ENCODE assay signal across 10 cellular contexts in genomic region chr15:41561777-41562145, GRCh38. TPM values are rescaled to one million over a fixed set of nuclear protein-coding genes. Genes with fewer than 3 reads are reported as not detected.
DNase-seq lines count a peak whose midpoint lies in the region; ATAC-seq and TF ChIP-seq lines count a peak whose summit lies in the region.
"Had no signal": no experiment of that assay in that cellular context is flagged by ENCODE, and none has a peak within 500 bp of the region (broad histone marks: within the 10 kb centered on the region; RNA-seq: fewer than 3 reads in every experiment).

No MANE protein-coding gene starts in this region.

- H3K27me3 ChIP-seq in BLaER1 treated with 17β-estradiol and CSF1 and Interleukin-3, amounts not matched to agents 10 nM and 100 nM, result peaks cover 10 to 31% (median 24%) of the 10 kb centered on the region in 11 experiments; a peak in 21 of 22 replicates
- H3K27me3 ChIP-seq in trophoblast cell (ENCODE audit: insufficient read depth, low read length) (no peaks in the 10 kb centered on the region), foreskin keratinocyte (peaks cover 3% of the 10 kb centered on the region)

- no peak overlapping the region for H2BK12ac ChIP-seq in trophoblast cell (ENCODE audit: low read length)

- no peak for TF ChIP-seq CTCF in foreskin keratinocyte (conservative IDR thresholded peaks at IDR 0.05)

- H2BK120ac ChIP-seq in trophoblast cell (ENCODE audit: insufficient read depth, low read length, poor library complexity), result no peak overlapping the region

- peak overlapping the region in 9 of 11 experiments; percentile 3 to 99 (median 93); a peak in 17 of 22 replicates for H3K4me2 ChIP-seq in BLaER1 treated with 17β-estradiol and CSF1 and Interleukin-3, amounts not matched to agents 10 nM and 100 nM
- H3K4me2 ChIP-seq in trophoblast cell (ENCODE audit: low read length), result no peak overlapping the region

- DNase-seq in astrocyte of the hippocampus (ENCODE audit: low read depth, low spot score) (peak; percentile 76), left ventricle myocardium superior (peak; percentile 80), trophoblast cell (peak in 1 of 2 donors; percentile 7), foreskin keratinocyte (no peak), T-helper 2 cell (no peak)
- DNase-seq: DND-41, T1000 had no signal

- H3K27ac ChIP-seq in BLaER1 treated with 17β-estradiol and CSF1 and Interleukin-3, amounts not matched to agents 10 nM and 100 nM, result no peak overlapping the region
- no peak overlapping the region for H3K27ac ChIP-seq in trophoblast cell (ENCODE audit: low read depth, low read length)
- no peak overlapping the region for H3K27ac ChIP-seq in foreskin keratinocyte

- intact Hi-C loops in left ventricle myocardium superior (cut with micrococcal nuclease), result no loop called here

- no peak overlapping the region for H4K12ac ChIP-seq in trophoblast cell (ENCODE audit: low read depth, low read length)

- H2BK5ac ChIP-seq in trophoblast cell (ENCODE audit: low read depth, low read length, poor library complexity), result no peak overlapping the region

- ATAC-seq in left ventricle myocardium superior, result peak; percentile 62
- no peak for ATAC-seq in GM19328 (IDR thresholded peaks at IDR 0.05; ENCODE audit: unreplicated experiment)
- ATAC-seq in foreskin keratinocyte, result no peak
- no peak for ATAC-seq in HG03175 (IDR thresholded peaks at IDR 0.05; ENCODE audit: unreplicated experiment)

- no peak overlapping the region for H2AK5ac ChIP-seq in trophoblast cell (ENCODE audit: low read length)

- H3K79me2 ChIP-seq in trophoblast cell (ENCODE audit: control insufficient read depth, insufficient read depth, low read length, poor library complexity), result peaks cover 17% of the 10 kb centered on the region

- no peak overlapping the region for H2AFZ ChIP-seq in trophoblast cell (ENCODE audit: insufficient read depth, low read length, poor library complexity)

- no peak overlapping the region for H4K91ac ChIP-seq in trophoblast cell (ENCODE audit: low read depth, low read length)

- H3K4ac ChIP-seq in trophoblast cell (ENCODE audit: low read depth, low read length), result no peak overlapping the region

- peaks cover 18 to 62% (median 52%) of the 10 kb centered on the region in 10 experiments for H3K4me1 ChIP-seq in BLaER1 treated with 17β-estradiol and CSF1 and Interleukin-3, amounts not matched to agents 10 nM and 100 nM
- H3K4me1 ChIP-seq in trophoblast cell (ENCODE audit: control insufficient read depth in 1 of 2, insufficient read depth in 2 of 2, low read length in 2 of 2) (peaks cover 51 to 59% of the 10 kb centered on the region in 2 experiments), foreskin keratinocyte (peaks cover 7% of the 10 kb centered on the region)

- no peak overlapping the region for H3K4me3 ChIP-seq in BLaER1 treated with 17β-estradiol and CSF1 and Interleukin-3, amounts not matched to agents 10 nM and 100 nM
- H3K4me3 ChIP-seq in trophoblast cell (ENCODE audit: low read depth, low read length), result no peak overlapping the region

- H4K8ac ChIP-seq in trophoblast cell (ENCODE audit: low read depth, low read length), result no peak overlapping the region

- WGBS in trophoblast cell (ENCODE audit: extremely low coverage, insufficient coverage, insufficient read length), result no CpG with 5 or more reads among the region's 3 CpGs

- no peak overlapping the region for H3K14ac ChIP-seq in trophoblast cell (ENCODE audit: low read length)

- H3K9ac ChIP-seq in BLaER1 treated with 17β-estradiol and CSF1 and Interleukin-3, amounts not matched to agents 10 nM and 100 nM, result no peak overlapping the region
- no peak overlapping the region for H3K9ac ChIP-seq in trophoblast cell (ENCODE audit: low read length)

- peak overlapping the region; percentile 70 for H3K18ac ChIP-seq in trophoblast cell (ENCODE audit: low read length)

- peaks cover 36% of the 10 kb centered on the region for H3K79me1 ChIP-seq in trophoblast cell (ENCODE audit: low read length)

- peaks cover 0 to 6% (median 0%) of the 10 kb centered on the region in 11 experiments; a peak in 1 of 22 replicates for H3K36me3 ChIP-seq in BLaER1 treated with 17β-estradiol and CSF1 and Interleukin-3, amounts not matched to agents 10 nM and 100 nM
- H3K36me3 ChIP-seq in trophoblast cell (ENCODE audit: control insufficient read depth in 1 of 2, insufficient read depth in 2 of 2, low read length in 2 of 2), result peaks cover 39 to 42% of the 10 kb centered on the region in 2 experiments

- H4K20me1 ChIP-seq in BLaER1 treated with 17β-estradiol and CSF1 and Interleukin-3, amounts not matched to agents 10 nM and 100 nM, result peaks cover 0 to 29% (median 3%) of the 10 kb centered on the region in 11 experiments; a peak in 6 of 22 replicates

- no peaks in the 10 kb centered on the region for H3K9me3 ChIP-seq in BLaER1 treated with 17β-estradiol and CSF1 and Interleukin-3, amounts not matched to agents 10 nM and 100 nM (replicated peaks in 1 of 11)
- H3K9me3 ChIP-seq in trophoblast cell (ENCODE audit: insufficient read depth, low read depth, low read length), result no peaks in the 10 kb centered on the region

- no peak overlapping the region for H3K23ac ChIP-seq in trophoblast cell (ENCODE audit: low read length)

RNA-seq across cellular contexts. Expression of gene TYRO3, which starts 2.7 kb away (rescaled TPM):
- 5.0 TPM for total RNA-seq in left ventricle myocardium superior
- polyA plus RNA-seq in trophoblast cell (2013), result 174 and 187 TPM in 2 replicates
- total RNA-seq in foreskin keratinocyte, result 16.0 and 16.3 TPM in 2 replicates
- 11.5 and 12.1 TPM in 2 replicates for polyA plus RNA-seq in foreskin keratinocyte

RNA-seq across cellular contexts. Expression of gene RPAP1, which starts 17.7 kb away (rescaled TPM):
- total RNA-seq in left ventricle myocardium superior (25.4 TPM), foreskin keratinocyte (21.9 and 26.1 TPM in 2 replicates)
- polyA plus RNA-seq in trophoblast cell (2013), result 27.4 and 28.9 TPM in 2 replicates
- polyA plus RNA-seq in foreskin keratinocyte, result 17.7 and 20.8 TPM in 2 replicates

RNA-seq across cellular contexts. Expression of gene LTK, which starts 48.1 kb away (rescaled TPM):
- total RNA-seq in left ventricle myocardium superior (1.5 TPM), foreskin keratinocyte (not detected in 2 replicates)
- polyA plus RNA-seq in trophoblast cell (2013), result 0.39 and 0.47 TPM in 2 replicates
- polyA plus RNA-seq in foreskin keratinocyte, result not detected in 2 replicates

Comparison
In these comparisons a context has a peak if more than half of its experiments do, and no peak if none do; other contexts are left out.
1. DNase-seq: peak in astrocyte of the hippocampus (single experiment) and left ventricle myocardium superior (single experiment); none in foreskin keratinocyte (0 of 2) and T-helper 2 cell (0 of 5).